Comparison of ENCODE assay signal across 1 cellular context in the genomic region with DNA sequence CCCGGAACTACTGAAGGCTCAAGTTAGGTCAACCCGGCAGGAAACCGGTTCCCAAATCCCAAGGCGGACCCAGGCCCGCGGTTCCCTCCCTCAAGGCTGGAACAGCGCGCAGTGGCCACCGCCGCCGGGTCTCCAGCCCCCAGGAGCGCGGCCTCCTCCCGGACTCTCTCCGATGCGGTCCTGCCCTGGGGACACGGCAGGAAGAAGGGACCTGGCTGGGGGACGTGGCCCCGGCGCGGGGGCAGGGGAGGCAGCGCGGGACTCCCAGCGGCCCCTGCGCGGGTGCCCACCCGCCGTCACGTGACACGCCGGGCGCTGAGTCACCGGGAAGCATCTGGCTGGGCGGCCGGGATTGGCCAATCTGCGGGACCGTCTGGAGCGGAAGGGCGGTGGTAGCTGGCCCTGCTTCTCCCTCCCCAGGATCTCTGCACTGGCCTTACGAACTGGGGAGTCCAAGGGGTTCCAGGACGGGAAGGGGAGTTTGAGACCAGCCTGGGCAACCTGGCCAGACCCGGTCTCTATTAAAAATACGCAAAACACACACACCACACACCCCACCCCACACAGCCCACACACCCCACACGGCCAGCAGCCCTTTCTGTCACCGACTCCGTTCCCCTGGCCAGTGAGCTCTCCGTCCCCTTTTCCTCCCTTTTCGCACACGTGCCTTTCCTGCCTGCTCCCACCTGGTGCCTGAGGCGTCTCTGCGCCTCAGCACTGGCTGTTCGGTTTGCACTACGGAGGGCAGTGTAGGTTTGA.
TF ChIP-seq lines count a peak whose summit lies in the region.

No MANE protein-coding gene starts in this region.

TF ChIP-seq in HCT116, 20 proteins besides CTCF, POLR2A, EP300 and RAD21 (continued from another document):
- TF ChIP-seq, protein P1, sequence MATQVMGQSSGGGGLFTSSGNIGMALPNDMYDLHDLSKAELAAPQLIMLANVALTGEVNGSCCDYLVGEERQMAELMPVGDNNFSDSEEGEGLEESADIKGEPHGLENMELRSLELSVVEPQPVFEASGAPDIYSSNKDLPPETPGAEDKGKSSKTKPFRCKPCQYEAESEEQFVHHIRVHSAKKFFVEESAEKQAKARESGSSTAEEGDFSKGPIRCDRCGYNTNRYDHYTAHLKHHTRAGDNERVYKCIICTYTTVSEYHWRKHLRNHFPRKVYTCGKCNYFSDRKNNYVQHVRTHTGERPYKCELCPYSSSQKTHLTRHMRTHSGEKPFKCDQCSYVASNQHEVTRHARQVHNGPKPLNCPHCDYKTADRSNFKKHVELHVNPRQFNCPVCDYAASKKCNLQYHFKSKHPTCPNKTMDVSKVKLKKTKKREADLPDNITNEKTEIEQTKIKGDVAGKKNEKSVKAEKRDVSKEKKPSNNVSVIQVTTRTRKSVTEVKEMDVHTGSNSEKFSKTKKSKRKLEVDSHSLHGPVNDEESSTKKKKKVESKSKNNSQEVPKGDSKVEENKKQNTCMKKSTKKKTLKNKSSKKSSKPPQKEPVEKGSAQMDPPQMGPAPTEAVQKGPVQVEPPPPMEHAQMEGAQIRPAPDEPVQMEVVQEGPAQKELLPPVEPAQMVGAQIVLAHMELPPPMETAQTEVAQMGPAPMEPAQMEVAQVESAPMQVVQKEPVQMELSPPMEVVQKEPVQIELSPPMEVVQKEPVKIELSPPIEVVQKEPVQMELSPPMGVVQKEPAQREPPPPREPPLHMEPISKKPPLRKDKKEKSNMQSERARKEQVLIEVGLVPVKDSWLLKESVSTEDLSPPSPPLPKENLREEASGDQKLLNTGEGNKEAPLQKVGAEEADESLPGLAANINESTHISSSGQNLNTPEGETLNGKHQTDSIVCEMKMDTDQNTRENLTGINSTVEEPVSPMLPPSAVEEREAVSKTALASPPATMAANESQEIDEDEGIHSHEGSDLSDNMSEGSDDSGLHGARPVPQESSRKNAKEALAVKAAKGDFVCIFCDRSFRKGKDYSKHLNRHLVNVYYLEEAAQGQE (IDR thresholded peaks at IDR 0.05; ENCODE audit: low read depth) = no peak
- no peak for TF ChIP-seq JUND (IDR thresholded peaks at IDR 0.05)
- TF ChIP-seq FOSL1 (IDR thresholded peaks at IDR 0.05; ENCODE audit: low read depth) = no peak
- TF ChIP-seq SIN3A (IDR thresholded peaks at IDR 0.05; ENCODE audit: low read depth) = no peak
- no peak for TF ChIP-seq SRF (IDR thresholded peaks at IDR 0.05; ENCODE audit: low read depth)
- TF ChIP-seq EZH2 (IDR thresholded peaks at IDR 0.05) = no peak
- TF ChIP-seq, protein P2, sequence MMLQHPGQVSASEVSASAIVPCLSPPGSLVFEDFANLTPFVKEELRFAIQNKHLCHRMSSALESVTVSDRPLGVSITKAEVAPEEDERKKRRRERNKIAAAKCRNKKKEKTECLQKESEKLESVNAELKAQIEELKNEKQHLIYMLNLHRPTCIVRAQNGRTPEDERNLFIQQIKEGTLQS (IDR thresholded peaks at IDR 0.05) = no peak
- no peak for TF ChIP-seq TCF7L2 (IDR thresholded peaks at IDR 0.05; ENCODE audit: borderline replicate concordance, extremely low read depth, insufficient read depth, insufficient read length)
- TF ChIP-seq ELF1 (IDR thresholded peaks at IDR 0.05; ENCODE audit: borderline replicate concordance, low read depth) = no peak
